ENCODE assay signal across 18 cellular contexts in the genomic region with DNA sequence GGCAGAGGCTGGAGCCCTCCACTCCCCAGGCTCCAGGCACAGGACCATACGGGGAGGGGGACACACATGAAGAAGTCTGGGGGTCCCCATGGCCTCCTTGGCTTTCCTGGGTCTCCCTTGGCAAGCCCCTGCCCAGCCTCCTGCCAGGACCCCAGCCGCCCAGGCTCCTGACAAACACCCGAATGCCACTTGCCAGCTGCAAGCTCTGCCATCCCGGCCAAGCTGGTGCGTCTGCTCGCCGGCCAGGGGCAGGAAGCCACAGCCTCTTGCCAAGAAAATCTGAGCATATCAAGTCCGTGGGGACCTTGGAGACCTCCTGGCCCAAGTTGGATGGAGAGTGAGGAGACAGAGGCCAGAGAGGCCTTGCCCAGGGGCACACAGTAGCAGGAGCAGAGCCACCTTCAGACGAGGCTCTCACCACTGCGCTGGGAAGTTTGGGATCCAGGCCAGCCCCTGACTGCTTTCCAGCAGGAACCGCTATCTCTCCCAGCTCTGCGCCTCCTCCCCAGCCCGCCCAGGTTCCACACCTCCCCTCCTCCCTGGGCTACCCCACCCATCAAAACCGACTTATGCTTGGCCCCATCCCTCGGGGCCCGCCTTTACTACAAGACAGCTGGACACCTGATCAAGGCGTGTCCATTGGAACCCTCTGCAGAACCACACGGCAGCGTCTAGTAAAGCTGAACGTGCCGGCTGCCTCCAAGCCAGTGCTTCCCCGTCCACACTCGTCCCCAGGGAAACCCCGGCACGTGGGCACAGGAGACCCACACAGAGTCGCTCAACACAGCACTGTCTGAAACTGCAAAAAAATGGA.
DNase-seq lines count a peak whose midpoint lies in the region; ATAC-seq and TF ChIP-seq lines count a peak whose summit lies in the region.
"Had no signal": no experiment of that assay in that cellular context is flagged by ENCODE, and none has a peak within 500 bp of the region (broad histone marks: within the 10 kb centered on the region; RNA-seq: fewer than 3 reads in every experiment).

No MANE protein-coding gene starts in this region.

- 11 to 18% (median 13%) methylated on average over 25 to 26 of the region's 26 CpGs for WGBS in psoas muscle, 3 donors
- WGBS in gastroesophageal sphincter (ENCODE audit: low coverage in 1 of 2), 2 donors: 20 to 35% methylated on average over 9 to 12 of the region's 26 CpGs

- H3K27me3 Mint-ChIP-seq in endothelial cell (ENCODE audit: unreplicated experiment) (peaks cover 3% of the 10 kb centered on the region), WTC11 (ENCODE audit: low read depth) (no peaks in the 10 kb centered on the region)
- H3K27me3 Mint-ChIP-seq: activated CD4-positive, alpha-beta T cell treated with anti-CD3 and anti-CD28 coated beads, Interleukin-2, amount 10 ng/mL, durations not matched to agents 7 days and 5 days; activated naive CD4-positive, alpha-beta T cell treated with anti-CD3 and anti-CD28 coated beads, Interleukin-2, amount 50 U/mL, for 24 hours had no signal

- H3K4me1 ChIP-seq in psoas muscle: peaks cover 3% of the 10 kb centered on the region
- H3K4me1 ChIP-seq in gastroesophageal sphincter: peaks cover 0 to 16% (median 0%) of the 10 kb centered on the region in 3 donors
- H3K4me1 ChIP-seq: Caco-2, left lung, pancreas, SJSA1, upper lobe of left lung had no signal

- no peaks in the 10 kb centered on the region for H3K9me3 ChIP-seq in psoas muscle
- H3K9me3 ChIP-seq in gastroesophageal sphincter: no peaks in the 10 kb centered on the region
- H3K9me3 ChIP-seq: Caco-2, left lung, pancreas, SJSA1, upper lobe of left lung had no signal

- no peak for TF ChIP-seq EP300 in gastroesophageal sphincter (IDR thresholded peaks at IDR 0.05)

- TF ChIP-seq CTCF in endothelial cell (IDR thresholded peaks at IDR 0.05; ENCODE audit: unreplicated experiment): no peak
- TF ChIP-seq CTCF in psoas muscle (IDR thresholded peaks at IDR 0.05): no peak
- no peak for TF ChIP-seq CTCF in WTC11 (IDR thresholded peaks at IDR 0.05)
- no peak for TF ChIP-seq CTCF in gastroesophageal sphincter (IDR thresholded peaks at IDR 0.05)

- H3K36me3 Mint-ChIP-seq in endothelial cell (ENCODE audit: low read depth, unreplicated experiment) (no peaks in the 10 kb centered on the region), WTC11 (no peaks in the 10 kb centered on the region)
- H3K36me3 Mint-ChIP-seq: activated naive CD4-positive, alpha-beta T cell treated with anti-CD3 and anti-CD28 coated beads, Interleukin-2, amount 50 U/mL, for 24 hours; stimulated activated naive B cell treated with anti-CD40 and anti-IgM and Interleukin-4, amounts not matched to agents 10 μg/mL and 1 μg/mL and 100 μg/mL, for 72 hours had no signal

- CTCF ChIA-PET in WTC11 (lab: Charles Lee): interaction anchor here (1.3 to 6.2 kb wide), 3 partner anchors 11 to 89 kb away, joined by 4 to 57 read pairs (median 5); no protein-coding TSS in a partner anchor

- intact Hi-C loops in psoas muscle (cut with DNase I): no loop called here

- peaks cover 4% of the 10 kb centered on the region for H3K4me1 Mint-ChIP-seq in endothelial cell (ENCODE audit: unreplicated experiment)
- H3K4me1 Mint-ChIP-seq in WTC11: peaks cover 2% of the 10 kb centered on the region; the same call in 1 of the 2 replicates
- H3K4me1 Mint-ChIP-seq: activated CD4-positive, alpha-beta T cell treated with anti-CD3 and anti-CD28 coated beads, Interleukin-2, amount 10 ng/mL, durations not matched to agents 7 days and 5 days; activated naive CD4-positive, alpha-beta T cell treated with anti-CD3 and anti-CD28 coated beads, Interleukin-2, amount 50 U/mL, for 24 hours; stimulated activated naive B cell treated with anti-CD40 and anti-IgM and Interleukin-4, amounts not matched to agents 10 μg/mL and 1 μg/mL and 100 μg/mL, for 72 hours had no signal

- POLR2A ChIA-PET in WTC11 (lab: Charles Lee): no interaction called here

- DNase-seq in NCI-H748 (lab: John Stamatoyannopoulos, UW; ENCODE audit: unreplicated experiment): peak; percentile 58
- no peak for DNase-seq in NCI-H748 treated with DMSO at 0.1 percent for 48 hours (lab: John Stamatoyannopoulos, UW)
- peak; percentile 69 for DNase-seq in NCI-H2171 treated with DMSO at 0.1 percent for 48 hours (lab: John Stamatoyannopoulos, UW)
- no peak for DNase-seq in endothelial cell (ENCODE audit: low spot score)
- DNase-seq in psoas muscle: no peak
- DNase-seq in WTC11 (ENCODE audit: low spot score): no peak
- no peak for DNase-seq in dermis blood vessel endothelial cell
- DNase-seq: activated CD4-positive, alpha-beta T cell treated with anti-CD3 and anti-CD28 coated beads, Interleukin-2, amount 10 ng/mL, durations not matched to agents 7 days and 5 days; activated T-cell treated with anti-CD3 and anti-CD28 coated beads for 4 hours; Caco-2; effector CD4-positive, alpha-beta T cell; pancreas; stimulated activated naive B cell treated with anti-CD40 and anti-IgM and Interleukin-4, amounts not matched to agents 10 μg/mL and 1 μg/mL and 100 μg/mL, for 72 hours had no signal

- no peak overlapping the region for H3K27ac ChIP-seq in psoas muscle
- no peak overlapping the region for H3K27ac ChIP-seq in gastroesophageal sphincter
- H3K27ac ChIP-seq: left lung, pancreas, SJSA1, upper lobe of left lung had no signal

- H3K27me3 ChIP-seq in psoas muscle (ENCODE audit: insufficient read depth in 3 of 3, low read length in 2 of 3): peaks cover 0 to 45% (median 22%) of the 10 kb centered on the region in 3 donors
- peaks cover 90% of the 10 kb centered on the region for H3K27me3 ChIP-seq in gastroesophageal sphincter
- H3K27me3 ChIP-seq: upper lobe of left lung had no signal

- ATAC-seq in psoas muscle (peak in 3 of 4 donors; percentile 28 to 49 (median 43)), WTC11 (no peak), gastroesophageal sphincter (no peak)
- ATAC-seq: left lung; pancreas; stimulated activated naive B cell treated with anti-CD40 and anti-IgM and Interleukin-4, amounts not matched to agents 10 μg/mL and 1 μg/mL and 100 μg/mL, for 72 hours had no signal

- H3K36me3 ChIP-seq in psoas muscle (ENCODE audit: insufficient read depth in 1 of 2, low read depth in 1 of 2) (no peaks in the 10 kb centered on the region), gastroesophageal sphincter (no peaks in the 10 kb centered on the region)
- H3K36me3 ChIP-seq: left lung, pancreas, SJSA1, upper lobe of left lung had no signal

- H3K4me3 Mint-ChIP-seq in endothelial cell (ENCODE audit: unreplicated experiment) (no peak overlapping the region), WTC11 (no peak overlapping the region)
- H3K4me3 Mint-ChIP-seq: activated CD4-positive, alpha-beta T cell treated with anti-CD3 and anti-CD28 coated beads, Interleukin-2, amount 10 ng/mL, durations not matched to agents 7 days and 5 days; activated naive CD4-positive, alpha-beta T cell treated with anti-CD3 and anti-CD28 coated beads, Interleukin-2, amount 50 U/mL, for 24 hours; stimulated activated naive B cell treated with anti-CD40 and anti-IgM and Interleukin-4, amounts not matched to agents 10 μg/mL and 1 μg/mL and 100 μg/mL, for 72 hours had no signal

- H3K9me3 Mint-ChIP-seq in endothelial cell (ENCODE audit: unreplicated experiment) (no peaks in the 10 kb centered on the region), WTC11 (no peaks in the 10 kb centered on the region)
- H3K9me3 Mint-ChIP-seq: activated CD4-positive, alpha-beta T cell treated with anti-CD3 and anti-CD28 coated beads, Interleukin-2, amount 10 ng/mL, durations not matched to agents 7 days and 5 days; activated naive CD4-positive, alpha-beta T cell treated with anti-CD3 and anti-CD28 coated beads, Interleukin-2, amount 50 U/mL, for 24 hours; stimulated activated naive B cell treated with anti-CD40 and anti-IgM and Interleukin-4, amounts not matched to agents 10 μg/mL and 1 μg/mL and 100 μg/mL, for 72 hours had no signal

- H3K27ac Mint-ChIP-seq in endothelial cell (ENCODE audit: unreplicated experiment) (peak overlapping the region; percentile 31), WTC11 (no peak overlapping the region)
- H3K27ac Mint-ChIP-seq: activated CD4-positive, alpha-beta T cell treated with anti-CD3 and anti-CD28 coated beads, Interleukin-2, amount 10 ng/mL, durations not matched to agents 7 days and 5 days; activated naive CD4-positive, alpha-beta T cell treated with anti-CD3 and anti-CD28 coated beads, Interleukin-2, amount 50 U/mL, for 24 hours; stimulated activated naive B cell treated with anti-CD40 and anti-IgM and Interleukin-4, amounts not matched to agents 10 μg/mL and 1 μg/mL and 100 μg/mL, for 72 hours had no signal

- TF ChIP-seq POLR2A in gastroesophageal sphincter (IDR thresholded peaks at IDR 0.05): no peak

- H3K4me3 ChIP-seq in psoas muscle: no peak overlapping the region
- H3K4me3 ChIP-seq in gastroesophageal sphincter: no peak overlapping the region
- H3K4me3 ChIP-seq: left lung, pancreas, SJSA1, upper lobe of left lung had no signal

TF ChIP-seq in WTC11, 78 proteins besides CTCF, POLR2A, EP300 and RAD21:
- TF ChIP-seq FOXP4 (CRISPR knock-in tag; IDR thresholded peaks at IDR 0.05) (no peak), FOXJ3 (CRISPR knock-in tag; IDR thresholded peaks at IDR 0.05; ENCODE audit: borderline replicate concordance) (no peak)

Comparison
In these comparisons a context has a peak if more than half of its experiments do, and no peak if none do; other contexts are left out.
1. DNase-seq: peak in NCI-H748 (single experiment) and NCI-H2171 treated with DMSO at 0.1 percent for 48 hours (single experiment); none in NCI-H748 treated with DMSO at 0.1 percent for 48 hours (single experiment), endothelial cell (single experiment), psoas muscle (0 of 2), WTC11 (single experiment) and dermis blood vessel endothelial cell (single experiment).
2. ATAC-seq: peak in psoas muscle (3 of 4); none in WTC11 (single experiment) and gastroesophageal sphincter (single experiment).